In genomic region chr3:37183375-37183831, GRCh38 we compare ENCODE assay signal across 10 cellular contexts.
DNase-seq lines count a peak whose midpoint lies in the region; ATAC-seq lines count a peak whose summit lies in the region.
"Had no signal": no experiment of that assay in that cellular context is flagged by ENCODE, and none has a peak within 500 bp of the region (broad histone marks: within the 10 kb centered on the region; RNA-seq: fewer than 3 reads in every experiment).

No MANE protein-coding gene starts in this region.

- no peak overlapping the region for H3K4me3 ChIP-seq in skin epidermis

- peak overlapping the region in 19 of 21 experiments; percentile 19 to 84 (median 66) for H3K27ac ChIP-seq in skin epidermis

- DNase-seq in GM04503 (ENCODE audit: low read depth) (peak; percentile 94), amniotic stem cell (lab: John Stamatoyannopoulos, UW) (peak; percentile 81), glomerular visceral epithelial cell (ENCODE audit: extremely low spot score) (peak; percentile 77), DMS53 (lab: John Stamatoyannopoulos, UW) (no peak), cortex of kidney (lab: John Stamatoyannopoulos, UW) (no peak), HuH-7 (ENCODE audit: low spot score) (no peak)
- DNase-seq: GDM1; stimulated activated naive CD4-positive, alpha-beta T cell had no signal

- ATAC-seq in HG03571 (IDR thresholded peaks at IDR 0.05; ENCODE audit: unreplicated experiment) = no peak

Comparison
In these comparisons a context has a peak if more than half of its experiments do, and no peak if none do; other contexts are left out.
1. DNase-seq: peak in GM04503 (single experiment), amniotic stem cell (single experiment) and glomerular visceral epithelial cell (single experiment); none in DMS53 (single experiment), cortex of kidney (single experiment) and HuH-7 (single experiment).